In genomic region chr6:154471609-154472362, GRCh38 we compare ENCODE assay signal across 16 cellular contexts. TPM values are rescaled to one million over a fixed set of nuclear protein-coding genes. Genes with fewer than 3 reads are reported as not detected.
DNase-seq lines count a peak whose midpoint lies in the region; ATAC-seq and TF ChIP-seq lines count a peak whose summit lies in the region.
"Had no signal": no experiment of that assay in that cellular context is flagged by ENCODE, and none has a peak within 500 bp of the region (broad histone marks: within the 10 kb centered on the region; RNA-seq: fewer than 3 reads in every experiment).

No MANE protein-coding gene starts in this region.

- H3K4me3 ChIP-seq in sigmoid colon (no peak overlapping the region), osteoblast (ENCODE audit: insufficient read depth, low read length) (no peak overlapping the region)
- H3K4me3 ChIP-seq: stomach had no signal

- peak; percentile 62 for ATAC-seq in esophagus mucosa
- ATAC-seq: activated naive CD4-positive, alpha-beta T cell treated with anti-CD3 and anti-CD28 coated beads, Interleukin-2, amount 50 U/mL, for 72 hours; left lobe of liver had no signal

- H3K27me3 ChIP-seq in sigmoid colon (no peaks in the 10 kb centered on the region), osteoblast (ENCODE audit: insufficient read depth, low read length) (no peaks in the 10 kb centered on the region)
- H3K27me3 ChIP-seq: brain microvascular endothelial cell, stomach had no signal

- no peaks in the 10 kb centered on the region for H3K36me3 Mint-ChIP-seq in Calu3 (ENCODE audit: insufficient read depth, unreplicated experiment)
- H3K36me3 Mint-ChIP-seq: activated naive CD4-positive, alpha-beta T cell treated with anti-CD3 and anti-CD28 coated beads, Interleukin-2, amount 50 U/mL, for 72 hours had no signal

- H3K4me3 Mint-ChIP-seq in Calu3 (ENCODE audit: low read depth, unreplicated experiment) = no peak overlapping the region
- H3K4me3 Mint-ChIP-seq: activated CD4-positive, alpha-beta T cell treated with anti-CD3 and anti-CD28 coated beads, Interleukin-2, amount 10 ng/mL, durations not matched to agents 7 days and 5 days had no signal

- H3K27me3 Mint-ChIP-seq in Calu3 (ENCODE audit: unreplicated experiment) = no peaks in the 10 kb centered on the region
- H3K27me3 Mint-ChIP-seq: activated CD4-positive, alpha-beta T cell treated with anti-CD3 and anti-CD28 coated beads, Interleukin-2, amount 10 ng/mL, durations not matched to agents 7 days and 5 days had no signal

- CTCF ChIA-PET in Calu3 (lab: Charles Lee) = no interaction called here

- H3K27ac Mint-ChIP-seq in Calu3 (ENCODE audit: unreplicated experiment) = no peak overlapping the region
- H3K27ac Mint-ChIP-seq: activated CD4-positive, alpha-beta T cell treated with anti-CD3 and anti-CD28 coated beads, Interleukin-2, amount 10 ng/mL, durations not matched to agents 7 days and 5 days; activated naive CD4-positive, alpha-beta T cell treated with anti-CD3 and anti-CD28 coated beads, Interleukin-2, amount 50 U/mL, for 72 hours had no signal

- no peak overlapping the region for H2AFZ ChIP-seq in osteoblast (ENCODE audit: low read length)

- peaks cover 24% of the 10 kb centered on the region for H3K79me2 ChIP-seq in osteoblast (ENCODE audit: insufficient read depth, low read length)

- no peaks in the 10 kb centered on the region for H3K4me1 Mint-ChIP-seq in Calu3 (ENCODE audit: low read depth, unreplicated experiment)
- H3K4me1 Mint-ChIP-seq: activated CD4-positive, alpha-beta T cell treated with anti-CD3 and anti-CD28 coated beads, Interleukin-2, amount 10 ng/mL, durations not matched to agents 7 days and 5 days had no signal

- H4K20me1 ChIP-seq in osteoblast (ENCODE audit: insufficient read depth, low read length) = no peaks in the 10 kb centered on the region

- BruUV-seq in Calu3 (replicated peaks; lab: Mats Ljungman, UMichigan) = no TSS peak

- no peak for TF ChIP-seq EP300 in sigmoid colon (IDR thresholded peaks at IDR 0.05)

- H3K9me3 Mint-ChIP-seq in Calu3 (ENCODE audit: low read depth, unreplicated experiment) = no peaks in the 10 kb centered on the region

- TF ChIP-seq POLR2A in sigmoid colon (IDR thresholded peaks at IDR 0.05) = no peak

- H3K4me1 ChIP-seq in sigmoid colon = peaks cover 0 to 54% (median 35%) of the 10 kb centered on the region in 4 donors
- peaks cover 7% of the 10 kb centered on the region for H3K4me1 ChIP-seq in osteoblast (ENCODE audit: insufficient read depth, low read length)

- intact Hi-C loops in sigmoid colon (cut with DNase I) = no loop called here
- intact Hi-C loops in Calu3 (cut with micrococcal nuclease; ENCODE audit: unreplicated experiment) = no loop called here

- H3K9me3 ChIP-seq in sigmoid colon (no peaks in the 10 kb centered on the region), osteoblast (ENCODE audit: low read depth, low read length) (no peaks in the 10 kb centered on the region)
- H3K9me3 ChIP-seq: stomach had no signal

- H3K36me3 ChIP-seq in sigmoid colon = no peaks in the 10 kb centered on the region
- H3K36me3 ChIP-seq in osteoblast (ENCODE audit: insufficient read depth, low read length) = no peaks in the 10 kb centered on the region
- H3K36me3 ChIP-seq: brain microvascular endothelial cell, stomach had no signal

- TF ChIP-seq CTCF in sigmoid colon (IDR thresholded peaks at IDR 0.05) (no peak), Calu3 (IDR thresholded peaks at IDR 0.05; ENCODE audit: unreplicated experiment) (no peak), osteoblast (IDR thresholded peaks at IDR 0.05; ENCODE audit: extremely low read depth, low read depth, low read length) (no peak)

- H3K4me2 ChIP-seq in osteoblast (ENCODE audit: insufficient read depth, low read length) = no peak overlapping the region

- H3K27ac ChIP-seq in sigmoid colon (peak overlapping the region; percentile 30 to 87 (median 72)), osteoblast (ENCODE audit: low read depth, low read length) (no peak overlapping the region)
- H3K27ac ChIP-seq: brain microvascular endothelial cell, stomach had no signal

- WGBS in sigmoid colon, 2 donors = 82 to 85% methylated on average over 6 of the region's 6 CpGs

- DNase-seq in NCI-H1417 treated with DMSO at 0.1 percent for 48 hours (lab: John Stamatoyannopoulos, UW) = peak; percentile 96
- peak; percentile 97 for DNase-seq in NCI-H510A treated with DMSO at 0.1 percent for 48 hours (lab: John Stamatoyannopoulos, UW)
- no peak for DNase-seq in sigmoid colon
- no peak for DNase-seq in Calu3
- no peak for DNase-seq in GOT3 (lab: John Stamatoyannopoulos, UW)
- DNase-seq in SW 1271 (lab: John Stamatoyannopoulos, UW) = no peak
- no peak for DNase-seq in osteoblast (ENCODE audit: insufficient read length, low spot score, missing footprints)
- DNase-seq: activated CD4-positive, alpha-beta T cell treated with anti-CD3 and anti-CD28 coated beads, Interleukin-2, amount 10 ng/mL, durations not matched to agents 7 days and 5 days; AML-193; brain microvascular endothelial cell; NCI-H2171 treated with DMSO at 0.1 percent for 48 hours; stimulated activated CD4-positive, alpha-beta T cell treated with anti-CD3 and anti-CD28 coated beads, Interleukin-15, amount 100 ng/mL, for 24 hours; stomach had no signal

RNA-seq across cellular contexts. Expression of gene CNKSR3, which starts 38.7 kb away (rescaled TPM):
- 24.5 TPM for total RNA-seq in esophagus mucosa
- 10 to 100 TPM; 12.8 to 16.8 (median 14.4) TPM for total RNA-seq in sigmoid colon
- 10 to 100 TPM in 2 of 3 donors, 1 to 10 TPM in 1; 6.0 to 17.4 (median 15.3) TPM for polyA plus RNA-seq in sigmoid colon
- 4.0 and 4.7 TPM in 2 replicates for total RNA-seq in Calu3 (2022)
- total RNA-seq in osteoblast = 4.7 and 5.4 TPM in 2 replicates
- total RNA-seq: activated CD4-positive, alpha-beta T cell treated with anti-CD3 and anti-CD28 coated beads, Interleukin-2, amount 10 ng/mL, durations not matched to agents 7 days and 5 days had no signal

Comparison
In these comparisons a context has a peak if more than half of its experiments do, and no peak if none do; other contexts are left out.
1. DNase-seq: peak in NCI-H1417 treated with DMSO at 0.1 percent for 48 hours (single experiment) and NCI-H510A treated with DMSO at 0.1 percent for 48 hours (single experiment); none in sigmoid colon (single experiment), Calu3 (single experiment), GOT3 (single experiment), SW 1271 (0 of 2) and osteoblast (single experiment).